In genomic region chr20:50635676-50636600, GRCh38 we compare ENCODE assay signal across 8 cellular contexts. TPM values are rescaled to one million over a fixed set of nuclear protein-coding genes. Genes with fewer than 3 reads are reported as not detected.
DNase-seq lines count a peak whose midpoint lies in the region; ATAC-seq, FAIRE-seq and TF ChIP-seq lines count a peak whose summit lies in the region.

No MANE protein-coding gene starts in this region.

- intact Hi-C loops in HepG2 (cut with micrococcal nuclease; ENCODE audit: unreplicated experiment) = no loop called here

- CTCF ChIA-PET in WTC11 (lab: Charles Lee) = interaction anchor here (0.6 to 5.5 kb wide), 49 partner anchors 10 to 354 kb away, joined by 3 to 123 read pairs (median 5); partner anchors contain the start of genes BCAS4 and RIPOR3
- CTCF ChIA-PET in HepG2 (lab: Yijun Ruan, JAX; ENCODE audit: low intra/inter-chr PET ratio, low total read pairs) = interaction anchor here (0.7 to 1.8 kb wide), 6 partner anchors 10 to 113 kb away, joined by 3 to 13 read pairs (median 3); no protein-coding TSS in a partner anchor

- peak overlapping the region; percentile 38 for H3K9ac ChIP-seq in HepG2 (ENCODE audit: insufficient read depth, low read depth, low read length)

- no peaks in the 10 kb centered on the region for H3K36me3 Mint-ChIP-seq in WTC11
- H3K36me3 Mint-ChIP-seq in chondrocyte (ENCODE audit: low read depth) = no peaks in the 10 kb centered on the region

- peaks cover 53% of the 10 kb centered on the region for H3K4me1 Mint-ChIP-seq in WTC11
- peaks cover 28% of the 10 kb centered on the region for H3K4me1 Mint-ChIP-seq in chondrocyte (ENCODE audit: low read depth)

- peak overlapping the region; percentile 44 for H2AFZ ChIP-seq in HepG2 (ENCODE audit: low read length)

- peaks cover 16 to 51% of the 10 kb centered on the region in 2 experiments for H3K27me3 ChIP-seq in HepG2 (ENCODE audit: control insufficient read depth in 1 of 2, insufficient read depth in 2 of 2, low read length in 2 of 2)

- peak; percentile 82 for FAIRE-seq in HepG2 (lab: Jason Lieb, UNC)

- peak overlapping the region; percentile 84 for H3K4me2 ChIP-seq in HepG2 (ENCODE audit: low read depth, low read length)

- TF ChIP-seq POLR2A in HepG2 (IDR thresholded peaks at IDR 0.05; ENCODE audit: insufficient read depth in 1 of 2, low read depth in 2 of 2, low read length in 2 of 2) = no peak

- H3K9me3 Mint-ChIP-seq in WTC11 (no peaks in the 10 kb centered on the region), chondrocyte (ENCODE audit: low read depth) (no peaks in the 10 kb centered on the region)

- H3K27ac ChIP-seq in HepG2 (ENCODE audit: extremely low read length, insufficient read depth, low read length) = no peak overlapping the region

- H3K27me3 Mint-ChIP-seq in WTC11 (ENCODE audit: low read depth) (no peaks in the 10 kb centered on the region), chondrocyte (ENCODE audit: low read depth) (peaks cover 20% of the 10 kb centered on the region)

- no peaks in the 10 kb centered on the region for H3K9me3 ChIP-seq in HepG2 (ENCODE audit: low read length)

- POLR2A ChIA-PET in WTC11 (lab: Charles Lee) = interaction anchor here (0.6 to 1.4 kb wide), 3 partner anchors 9 to 439 kb away, joined by 3 to 5 read pairs (median 3); no protein-coding TSS in a partner anchor
- POLR2A ChIA-PET in HepG2 (lab: Yijun Ruan, JAX) = interaction anchor here (0.9 to 1.9 kb wide), 2 partner anchors 94 to 108 kb away, joined by 3 to 7 read pairs; no protein-coding TSS in a partner anchor

- ATAC-seq in WTC11 = peak; percentile 78
- ATAC-seq in HepG2 = peak; percentile 78
- no peak for ATAC-seq in GM19328 (IDR thresholded peaks at IDR 0.05; ENCODE audit: unreplicated experiment)

- peak; percentile 88 for TF ChIP-seq CTCF in WTC11 (IDR thresholded peaks at IDR 0.05)
- TF ChIP-seq CTCF in chondrocyte (IDR thresholded peaks at IDR 0.05) = peak; percentile 95
- peak; percentile 97 for TF ChIP-seq CTCF in HepG2 (CRISPR knock-in tag; IDR thresholded peaks at IDR 0.05)

- no peaks in the 10 kb centered on the region for H4K20me1 ChIP-seq in HepG2 (ENCODE audit: insufficient read depth, low read length)

- H3K79me2 ChIP-seq in HepG2 (ENCODE audit: insufficient read depth, low read length) = no peaks in the 10 kb centered on the region

- H3K4me1 ChIP-seq in HepG2 (ENCODE audit: insufficient read depth, low read length) = peaks cover 35% of the 10 kb centered on the region

- H3K36me3 ChIP-seq in HepG2 (replicated peaks in 1 of 2; ENCODE audit: control insufficient read depth in 1 of 2, insufficient read depth in 2 of 2, low read length in 2 of 2) = no peaks in the 10 kb centered on the region

- H3K4me3 ChIP-seq in HepG2 (replicated peaks in 1 of 3; ENCODE audit: insufficient read depth in 1 of 3, low read depth in 2 of 3, low read length in 3 of 3) = peak overlapping the region; percentile 6 to 67 (median 11); a peak in 4 of 6 replicates

- in situ Hi-C loops in HepG2 (cut with HindIII; ENCODE audit: extremely low pct_ligation_motif_present, low pct_unique_long_range_greater_than_20kb) = loop anchor here (25.0 kb wide), 1 partner anchor 101 kb away; the partner anchor contains the start of gene PARD6B

- peak; percentile 89 for TF ChIP-seq RAD21 in HepG2 (CRISPR knock-in tag; IDR thresholded peaks at IDR 0.05)

- peak in 1 of 2 experiments; percentile 46; a peak in 2 of 4 replicates for TF ChIP-seq EP300 in HepG2 (IDR thresholded peaks at IDR 0.05; ENCODE audit: low read depth in 2 of 2, low read length in 2 of 2)
- no peak for TF ChIP-seq EP300 in HepG2 (CRISPR knock-in tag; IDR thresholded peaks at IDR 0.05; ENCODE audit: borderline replicate concordance)

- WGBS in HepG2 (ENCODE audit: low lambda C conversion rate) = under 1% methylated on average over 21 of the region's 21 CpGs

- peak overlapping the region; percentile 86 for H3K27ac Mint-ChIP-seq in WTC11
- no peak overlapping the region for H3K27ac Mint-ChIP-seq in chondrocyte (ENCODE audit: unreplicated experiment)

- peak overlapping the region; percentile 42 for H3K4me3 Mint-ChIP-seq in WTC11
- peak overlapping the region; percentile 16 for H3K4me3 Mint-ChIP-seq in chondrocyte (ENCODE audit: unreplicated experiment)

- peak; percentile 44 for DNase-seq in SIG-M5 treated with dmso at 0.1 percent for 504 hours (lab: John Stamatoyannopoulos, UW; ENCODE audit: unreplicated experiment)
- DNase-seq in SIG-M5 (lab: John Stamatoyannopoulos, UW) = no peak
- peak; percentile 71 for DNase-seq in NCI-H2107 treated with DMSO at 0.1 percent for 48 hours (lab: John Stamatoyannopoulos, UW; ENCODE audit: unreplicated experiment)
- peak; percentile 93 for DNase-seq in WTC11 (ENCODE audit: low spot score)
- no peak for DNase-seq in chondrocyte (ENCODE audit: low spot score)
- peak; percentile 77 for DNase-seq in HepG2 (ENCODE audit: low spot score)
- DNase-seq in stimulated activated CD8-positive, alpha-beta memory T cell treated with anti-CD3 and anti-CD28 coated beads, Interleukin-2, amount 100 ng/mL, for 48 hours (ENCODE audit: low read depth in 2 of 2) = peak; percentile 52 to 57

- BruUV-seq in HepG2 (replicated peaks; lab: Mats Ljungman, UMichigan) = no TSS peak

TF ChIP-seq in WTC11, 78 proteins besides CTCF, POLR2A, EP300 and RAD21 (continues in another document):
- no peak for TF ChIP-seq NR2C2 (CRISPR knock-in tag; IDR thresholded peaks at IDR 0.05)
- peak; percentile 36; the same call in 1 of the 2 replicates for TF ChIP-seq MAX (CRISPR knock-in tag; IDR thresholded peaks at IDR 0.05)
- TF ChIP-seq ESRRA (CRISPR knock-in tag; IDR thresholded peaks at IDR 0.05; ENCODE audit: borderline replicate concordance) = no peak
- TF ChIP-seq TEAD1 (CRISPR knock-in tag; IDR thresholded peaks at IDR 0.05) = 0 out of 2 replicates have a peak, but pooled peaks have one; percentile 27

TF ChIP-seq in HepG2, 621 proteins besides CTCF, POLR2A, EP300 and RAD21 (continues in another document):
- TF ChIP-seq SYNCRIP (IDR thresholded peaks at IDR 0.05; ENCODE audit: insufficient read depth, low read depth, low read length) (no peak), CBX5 (CRISPR knock-in tag; IDR thresholded peaks at IDR 0.05; ENCODE audit: borderline replicate concordance) (peak; percentile 46; the same call in 1 of the 2 replicates), ZMYM4 (CRISPR knock-in tag; IDR thresholded peaks at IDR 0.05) (peak; percentile 63; the same call in 1 of the 2 replicates), NR3C1 (CRISPR knock-in tag; IDR thresholded peaks at IDR 0.05) (no peak), CCDC6 (CRISPR knock-in tag; IDR thresholded peaks at IDR 0.05) (no peak), MTA1 (CRISPR knock-in tag; IDR thresholded peaks at IDR 0.05; ENCODE audit: borderline replicate concordance) (peak; percentile 63; the same call in 1 of the 2 replicates), ZNF549 (CRISPR knock-in tag; IDR thresholded peaks at IDR 0.05) (no peak), CREB3 (CRISPR knock-in tag; IDR thresholded peaks at IDR 0.05) (no peak), ATF5 (CRISPR knock-in tag; IDR thresholded peaks at IDR 0.05; ENCODE audit: low read depth) (no peak), BRCA1 (CRISPR knock-in tag; IDR thresholded peaks at IDR 0.05) (no peak)

RNA-seq across cellular contexts. Expression of gene RIPOR3, which starts 55.4 kb away (rescaled TPM):
- total RNA-seq in WTC11 (2021) (5.4 to 6.5 TPM (median 6.0 TPM) in 3 replicates), chondrocyte (0.12 TPM in 1 of 3 replicates, not detected in the others), HepG2 (2016; rRNA removed; fragmentation: Illumina TruSeq; extraction: Trizol) (not detected in 2 replicates)
- not detected in 2 replicates for total RNA-seq in HepG2 (2016; cell fraction: cytosol; rRNA removed; fragmentation: Illumina TruSeq; extraction: Trizol; ENCODE audit: low read depth)
- total RNA-seq in HepG2 (2016; cell fraction: insoluble cytoplasmic fraction; rRNA removed; fragmentation: Illumina TruSeq; extraction: Trizol) = not detected in 2 replicates
- not detected in 2 replicates for total RNA-seq in HepG2 (2016; cell fraction: membrane; rRNA removed; fragmentation: Illumina TruSeq; extraction: Trizol)
- total RNA-seq in HepG2 (2016; cell fraction: nucleus; rRNA removed; fragmentation: Illumina TruSeq; extraction: Trizol) = not detected in 2 replicates
- 0.18 and 0.26 TPM in 2 replicates for polyA plus RNA-seq in HepG2 (2011; rRNA removed)
- polyA plus RNA-seq in HepG2 (2011; cell fraction: cytosol; rRNA removed) = 0.05 TPM in 2 replicates
- polyA plus RNA-seq in HepG2 (2011; cell fraction: nucleus; rRNA removed) = 1.9 and 2.1 TPM in 2 replicates
- polyA plus RNA-seq in HepG2 (2012) = 0.11 and 0.36 TPM in 2 replicates
- not detected in 2 replicates for polyA plus RNA-seq in HepG2 (2016; cell fraction: cytosol; fragmentation: Illumina TruSeq; extraction: Trizol; ENCODE audit: low read depth)
- polyA plus RNA-seq in HepG2 (2016; cell fraction: insoluble cytoplasmic fraction; fragmentation: Illumina TruSeq; extraction: Trizol; ENCODE audit: low read depth) = not detected in 2 replicates
- not detected in 2 replicates for polyA plus RNA-seq in HepG2 (2016; cell fraction: membrane; fragmentation: Illumina TruSeq; extraction: Trizol; ENCODE audit: low read depth)
- polyA plus RNA-seq in HepG2 (2016; cell fraction: nucleus; fragmentation: Illumina TruSeq; extraction: Trizol; ENCODE audit: insufficient read depth, low read depth) = 0.13 TPM in 1 of 2 replicates, not detected in the other
- 0.42 TPM in 1 of 2 replicates, not detected in the other for polyA minus RNA-seq in HepG2 (2011; rRNA and poly(A)+ RNA removed; ENCODE audit: low replicate concordance)
- polyA minus RNA-seq in HepG2 (2011; cell fraction: cytosol; rRNA and poly(A)+ RNA removed) = not detected in 2 replicates
- 0.37 and 0.52 TPM in 2 replicates for polyA minus RNA-seq in HepG2 (2011; cell fraction: nucleus; rRNA and poly(A)+ RNA removed)

Comparison
In these comparisons a context has a peak if more than half of its experiments do, and no peak if none do; other contexts are left out.
1. DNase-seq: peak in SIG-M5 treated with dmso at 0.1 percent for 504 hours (single experiment), NCI-H2107 treated with DMSO at 0.1 percent for 48 hours (single experiment), WTC11 (single experiment), HepG2 (single experiment) and stimulated activated CD8-positive, alpha-beta memory T cell treated with anti-CD3 and anti-CD28 coated beads, Interleukin-2, amount 100 ng/mL, for 48 hours (2 of 2); none in SIG-M5 (single experiment) and chondrocyte (single experiment).
2. Peak in every context shown above with its lines, with median percentiles within 50 percentile points of each other: CTCF ChIP-seq.